In the genomic region with DNA sequence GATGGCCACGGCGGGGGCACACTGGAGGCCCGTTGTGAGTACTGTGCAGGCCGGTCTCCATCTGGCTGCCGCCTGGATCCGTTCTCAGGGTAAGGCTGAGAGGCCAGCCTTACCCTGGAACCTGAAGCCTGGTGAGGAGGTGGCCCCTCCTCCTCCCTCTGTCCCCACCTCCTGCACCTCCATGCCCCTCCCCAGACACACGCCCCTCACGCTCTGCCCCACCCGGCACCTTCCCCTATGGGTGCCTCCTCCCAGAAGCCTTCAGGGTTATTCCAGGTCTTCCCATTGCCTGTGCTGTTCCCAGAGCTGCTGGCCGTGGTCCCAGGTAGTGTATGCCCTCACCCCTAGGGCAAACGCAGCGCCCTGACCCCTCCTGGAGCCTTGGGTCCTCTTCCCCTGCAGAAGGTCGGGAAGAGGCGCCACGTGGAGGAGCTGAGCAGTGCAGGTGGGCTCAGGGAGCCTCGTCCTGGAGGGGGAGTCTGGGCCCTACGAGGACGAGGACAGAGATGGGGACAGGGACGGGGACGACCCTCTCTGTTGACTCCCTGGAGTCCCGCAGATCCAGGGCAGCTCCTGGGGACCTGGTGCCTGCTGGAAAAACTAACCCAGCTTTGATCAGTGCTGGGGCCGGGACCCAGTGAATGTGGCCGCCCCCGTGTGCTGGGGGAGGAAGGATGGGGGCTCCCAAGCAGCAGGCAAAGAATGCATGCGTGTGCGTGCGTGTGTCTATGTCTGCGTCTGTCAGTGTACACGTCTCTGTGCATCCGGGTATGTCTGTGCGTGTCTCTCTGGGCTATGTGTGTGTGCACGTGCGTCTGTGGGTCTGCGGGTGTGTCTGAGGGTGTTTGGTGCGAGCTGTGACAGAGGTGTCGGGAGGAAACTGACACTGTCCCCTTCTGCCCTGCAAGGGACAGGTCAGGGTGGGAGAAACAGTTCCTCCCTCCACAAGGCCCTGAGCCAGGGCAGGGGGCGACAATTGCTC, we compare ENCODE assay signal across 18 cellular contexts. TPM values are rescaled to one million over a fixed set of nuclear protein-coding genes. Genes with fewer than 3 reads are reported as not detected.
A peak's percentile ranks its signal among the peaks of the same experiment; 100 is the strongest.
DNase-seq lines count a peak whose midpoint lies in the region; ATAC-seq, FAIRE-seq and TF ChIP-seq lines count a peak whose summit lies in the region.
"Had no signal": no experiment of that assay in that cellular context is flagged by ENCODE, and none has a peak within 500 bp of the region (broad histone marks: within the 10 kb centered on the region; RNA-seq: fewer than 3 reads in every experiment).

No MANE protein-coding gene starts in this region.

- POLR2A ChIA-PET in K562 (lab: Yijun Ruan, JAX): interaction anchor here (0.7 kb wide), 1 partner anchor 10 kb away, joined by 3 read pairs; no protein-coding TSS in a partner anchor

- H3K4me3 ChIP-seq in K562: no peak overlapping the region
- H3K4me3 ChIP-seq in parathyroid adenoma (ENCODE audit: low read depth, low read length): no peak overlapping the region
- H3K4me3 ChIP-seq: hepatocyte, uterus had no signal

- H3K79me2 ChIP-seq in K562 (ENCODE audit: control insufficient read depth, insufficient read depth, low read length) (no peaks in the 10 kb centered on the region), parathyroid adenoma (no peaks in the 10 kb centered on the region)
- H3K79me2 ChIP-seq: hepatocyte had no signal

- no peak for FAIRE-seq in K562 (lab: Jason Lieb, UNC)
- FAIRE-seq: GM12892 had no signal

- TF ChIP-seq CTCF in K562 (IDR thresholded peaks at IDR 0.05 in 2 of 3, conservative IDR thresholded peaks at IDR 0.05 in 1 of 3; ENCODE audit: insufficient read depth in 2 of 3, low read depth in 1 of 3, low read length in 3 of 3) (peak in 1 of 3 experiments; percentile 20; a peak in 1 of 6 replicates), parathyroid adenoma (IDR thresholded peaks at IDR 0.05) (no peak)

- TF ChIP-seq RAD21 in Ishikawa (IDR thresholded peaks at IDR 0.05; ENCODE audit: low read depth) (no peak), K562 (CRISPR knock-in tag; conservative IDR thresholded peaks at IDR 0.05 in 1 of 2, IDR thresholded peaks at IDR 0.05 in 1 of 2) (no peak)

- H3K36me3 ChIP-seq in K562 (ENCODE audit: control insufficient read depth, insufficient read depth, low read length) (no peaks in the 10 kb centered on the region), parathyroid adenoma (ENCODE audit: control insufficient read depth, insufficient read depth, low read length) (no peaks in the 10 kb centered on the region)
- H3K36me3 ChIP-seq: uterus had no signal

- CTCF ChIA-PET in K562 (lab: Yijun Ruan, JAX; ENCODE audit: low intra/inter-chr PET ratio): no interaction called here

- intact Hi-C loops in K562 (cut with micrococcal nuclease): no loop called here

- peak; percentile 64 for ATAC-seq in K562
- no peak for ATAC-seq in HG02759 (IDR thresholded peaks at IDR 0.05; ENCODE audit: unreplicated experiment)
- ATAC-seq in GM19395 (IDR thresholded peaks at IDR 0.05; ENCODE audit: unreplicated experiment): no peak

- H3K9me1 ChIP-seq in K562 (ENCODE audit: control insufficient read depth, insufficient read depth, low read length): no peaks in the 10 kb centered on the region

- H2AFZ ChIP-seq in K562 (ENCODE audit: low read depth, low read length): 0 out of 2 replicates have a peak overlapping the region, but pooled peaks have one; percentile 12
- peak overlapping the region; percentile 61 for H2AFZ ChIP-seq in parathyroid adenoma
- H2AFZ ChIP-seq: hepatocyte had no signal

- TF ChIP-seq EP300 in Ishikawa (IDR thresholded peaks at IDR 0.05; ENCODE audit: borderline replicate concordance) (no peak), K562 (IDR thresholded peaks at IDR 0.05; ENCODE audit: low read length) (no peak)

- H3K27me3 ChIP-seq in K562 (ENCODE audit: control insufficient read depth in 2 of 2, insufficient read depth in 2 of 2, low read length in 2 of 2) (peaks cover 16 to 42% of the 10 kb centered on the region in 2 experiments; a peak in 4 of 5 replicates), parathyroid adenoma (ENCODE audit: control insufficient read depth, insufficient read depth, low read length) (no peaks in the 10 kb centered on the region)
- H3K27me3 ChIP-seq: uterus had no signal

- H3K9ac ChIP-seq in K562 (ENCODE audit: insufficient read depth in 1 of 2, low read depth in 2 of 2, low read length in 2 of 2) (no peak overlapping the region), parathyroid adenoma (no peak overlapping the region)

- no TSS peak for BruUV-seq in K562 (replicated peaks; lab: Mats Ljungman, UMichigan)

- 25% methylated on average over 31 of the region's 37 CpGs for WGBS in K562 (ENCODE audit: insufficient coverage, low coverage, missing lambda C conversion rate)

- no peak for TF ChIP-seq POLR2A in K562 (conservative IDR thresholded peaks at IDR 0.05)

- no peak overlapping the region; the same call in 1 of the 2 replicates for H3K4me2 ChIP-seq in K562 (ENCODE audit: insufficient read depth, low read length)
- no peak overlapping the region for H3K4me2 ChIP-seq in parathyroid adenoma (ENCODE audit: low read length)
- H3K4me2 ChIP-seq: hepatocyte had no signal

- peaks cover 6% of the 10 kb centered on the region; the same call in 1 of the 2 replicates for H3K9me3 ChIP-seq in K562 (replicated peaks; ENCODE audit: control insufficient read depth, insufficient read depth, low read depth, low read length)
- no peaks in the 10 kb centered on the region for H3K9me3 ChIP-seq in parathyroid adenoma (ENCODE audit: control insufficient read depth, low read length)
- H3K9me3 ChIP-seq: uterus had no signal

- H3K4me1 ChIP-seq in K562 (replicated peaks in 1 of 2; ENCODE audit: control insufficient read depth in 2 of 2, insufficient read depth in 2 of 2, low read length in 2 of 2) (peaks cover 0 to 31% of the 10 kb centered on the region in 2 experiments; a peak in 2 of 5 replicates), parathyroid adenoma (peaks cover 25% of the 10 kb centered on the region)
- H3K4me1 ChIP-seq: uterus had no signal

- H3K27ac ChIP-seq in K562 (ENCODE audit: extremely low read depth, low read depth, low read length) (no peak overlapping the region), parathyroid adenoma (no peak overlapping the region)
- H3K27ac ChIP-seq: hepatocyte, uterus had no signal

- in situ Hi-C loops in K562 (cut with MboI): no loop called here

- DNase-seq in NCI-H510A (lab: John Stamatoyannopoulos, UW) (peak; percentile 11), NCI-H510A treated with DMSO at 0.1 percent for 48 hours (lab: John Stamatoyannopoulos, UW) (no peak), K562 (ENCODE audit: extremely low read depth in 1 of 4, low spot score in 3 of 4) (peak in 2 of 4 experiments; percentile 49 to 54)
- DNase-seq in stimulated activated CD4-positive, alpha-beta T cell treated with anti-CD3 and anti-CD28 coated beads, Interleukin-4, amount 100 ng/mL, for 4 hours: no peak
- DNase-seq: activated naive CD4-positive, alpha-beta T cell treated with anti-CD3 and anti-CD28 coated beads, Interleukin-2, amount 50 U/mL, for 16 hours; DMS79 treated with DMSO at 0.1 percent for 48 hours; GOT3; NCI-H1417; uterus had no signal

- peaks cover 2% of the 10 kb centered on the region for H4K20me1 ChIP-seq in K562 (replicated peaks; ENCODE audit: control insufficient read depth, insufficient read depth, low read length)

RNA-seq across cellular contexts. Expression of a gene that starts 8.2 kb away (rescaled TPM):
- not detected in 2 replicates for total RNA-seq in K562 (2011; cell fraction: chromatin; rRNA removed; ENCODE audit: low replicate concordance)
- total RNA-seq in K562 (2011; cell fraction: nucleolus; rRNA removed): not detected in 2 replicates
- not detected in 2 replicates for total RNA-seq in K562 (2011; cell fraction: nucleoplasm; rRNA removed)
- total RNA-seq in K562 (2014; rRNA removed): not detected in 2 replicates
- total RNA-seq in K562 (2014; rRNA removed; fragmentation: Illumina TruSeq; extraction: Trizol): not detected in 2 replicates
- total RNA-seq in K562 (2015; rRNA removed; fragmentation: Illumina TruSeq; extraction: Trizol): not detected in 2 replicates
- total RNA-seq in K562 (2021): not detected in 2 replicates
- not detected in 2 replicates for polyA plus RNA-seq in K562 (2011; rRNA removed)
- polyA plus RNA-seq in K562 (2011; cell fraction: cytosol; rRNA removed): not detected in 2 replicates
- not detected in 2 replicates for polyA plus RNA-seq in K562 (2011; cell fraction: nucleus; rRNA removed)
- not detected in 2 replicates for polyA plus RNA-seq in K562 (2012)
- not detected in 2 replicates for polyA plus RNA-seq in K562 (2014; fragmentation: Illumina TruSeq; extraction: Trizol)
- polyA plus RNA-seq in K562 (2014; fragmentation: Nextera tagmentation; extraction: Ambion mirVana): not detected
- not detected in 2 replicates for polyA plus RNA-seq in K562 (2014; rRNA removed)
- polyA minus RNA-seq in K562 (2011; rRNA and poly(A)+ RNA removed): not detected in 2 replicates
- polyA minus RNA-seq in K562 (2011; cell fraction: cytosol; rRNA and poly(A)+ RNA removed): not detected in 2 replicates
- polyA minus RNA-seq in K562 (2011; cell fraction: nucleus; rRNA and poly(A)+ RNA removed): not detected in 2 replicates
- total RNA-seq: epithelial cell of proximal tubule, hepatocyte, omental fat pad, uterus had no signal
- polyA plus RNA-seq: AG04450, hepatocyte had no signal

RNA-seq across cellular contexts. Expression of a gene that starts 10.1 kb away (rescaled TPM):
- total RNA-seq in K562 (2011; cell fraction: chromatin; rRNA removed; ENCODE audit: low replicate concordance): 144 and 173 TPM in 2 replicates
- 69.5 and 70.9 TPM in 2 replicates for total RNA-seq in K562 (2011; cell fraction: nucleolus; rRNA removed)
- 130 and 148 TPM in 2 replicates for total RNA-seq in K562 (2011; cell fraction: nucleoplasm; rRNA removed)
- total RNA-seq in K562 (2014; rRNA removed) (14.4 and 18.2 TPM in 2 replicates), K562 (2014; rRNA removed; fragmentation: Illumina TruSeq; extraction: Trizol) (14.0 and 16.1 TPM in 2 replicates), K562 (2015; rRNA removed; fragmentation: Illumina TruSeq; extraction: Trizol) (13.0 and 14.1 TPM in 2 replicates), K562 (2021) (23.0 and 25.6 TPM in 2 replicates)
- polyA plus RNA-seq in K562 (2011; rRNA removed) (11.2 and 18.0 TPM in 2 replicates), K562 (2014; fragmentation: Illumina TruSeq; extraction: Trizol) (19.9 and 21.1 TPM in 2 replicates), K562 (2014; fragmentation: Nextera tagmentation; extraction: Ambion mirVana) (1 to 10 TPM; 2.5 to 3.5 TPM), K562 (2014; rRNA removed) (15.2 and 16.9 TPM in 2 replicates)
- polyA plus RNA-seq in K562 (2011; cell fraction: cytosol; rRNA removed): 7.4 and 12.4 TPM in 2 replicates
- polyA plus RNA-seq in K562 (2011; cell fraction: nucleus; rRNA removed): 75.1 and 90.2 TPM in 2 replicates
- polyA plus RNA-seq in K562 (2012): 15.0 and 24.7 TPM in 2 replicates
- 73.7 and 99.1 TPM in 2 replicates for polyA minus RNA-seq in K562 (2011; rRNA and poly(A)+ RNA removed)
- 7.7 and 10.5 TPM in 2 replicates for polyA minus RNA-seq in K562 (2011; cell fraction: cytosol; rRNA and poly(A)+ RNA removed)
- 19.9 and 34.7 TPM in 2 replicates for polyA minus RNA-seq in K562 (2011; cell fraction: nucleus; rRNA and poly(A)+ RNA removed)

RNA-seq across cellular contexts. Expression of a gene that starts 45.4 kb away (rescaled TPM):
- 78.3 and 113 TPM in 2 replicates for total RNA-seq in K562 (2011; cell fraction: chromatin; rRNA removed; ENCODE audit: low replicate concordance)
- total RNA-seq in K562 (2011; cell fraction: nucleolus; rRNA removed): 67.9 and 70.7 TPM in 2 replicates
- 77.2 and 104 TPM in 2 replicates for total RNA-seq in K562 (2011; cell fraction: nucleoplasm; rRNA removed)
- total RNA-seq in K562 (2014; rRNA removed): 44.6 and 63.8 TPM in 2 replicates
- total RNA-seq in K562 (2014; rRNA removed; fragmentation: Illumina TruSeq; extraction: Trizol): 21.5 and 21.7 TPM in 2 replicates
- 39.6 and 44.5 TPM in 2 replicates for total RNA-seq in K562 (2015; rRNA removed; fragmentation: Illumina TruSeq; extraction: Trizol)
- 65.1 and 67.5 TPM in 2 replicates for total RNA-seq in K562 (2021)
- 32.3 and 33.1 TPM in 2 replicates for polyA plus RNA-seq in K562 (2011; rRNA removed)
- 43.6 and 66.7 TPM in 2 replicates for polyA plus RNA-seq in K562 (2011; cell fraction: cytosol; rRNA removed)
- polyA plus RNA-seq in K562 (2011; cell fraction: nucleus; rRNA removed): 27.6 and 41.4 TPM in 2 replicates
- 35.8 and 52.8 TPM in 2 replicates for polyA plus RNA-seq in K562 (2012)
- 53.9 and 66.5 TPM in 2 replicates for polyA plus RNA-seq in K562 (2014; fragmentation: Illumina TruSeq; extraction: Trizol)
- 1 to 10 TPM; 8.7 to 9.3 TPM for polyA plus RNA-seq in K562 (2014; fragmentation: Nextera tagmentation; extraction: Ambion mirVana)
- 58.9 and 67.2 TPM in 2 replicates for polyA plus RNA-seq in K562 (2014; rRNA removed)
- polyA minus RNA-seq in K562 (2011; rRNA and poly(A)+ RNA removed): 20.0 and 26.4 TPM in 2 replicates
- 21.5 and 30.5 TPM in 2 replicates for polyA minus RNA-seq in K562 (2011; cell fraction: cytosol; rRNA and poly(A)+ RNA removed)
- polyA minus RNA-seq in K562 (2011; cell fraction: nucleus; rRNA and poly(A)+ RNA removed): 14.5 and 18.4 TPM in 2 replicates
